Comparison of ENCODE assay signal across 20 cellular contexts in genomic region chr10:103822052-103822716, GRCh38. TPM values are rescaled to one million over a fixed set of nuclear protein-coding genes. Genes with fewer than 3 reads are reported as not detected.
DNase-seq lines count a peak whose midpoint lies in the region; ATAC-seq, FAIRE-seq and TF ChIP-seq lines count a peak whose summit lies in the region.
"Had no signal": no experiment of that assay in that cellular context is flagged by ENCODE, and none has a peak within 500 bp of the region (broad histone marks: within the 10 kb centered on the region; RNA-seq: fewer than 3 reads in every experiment).

No MANE protein-coding gene starts in this region.

- H3K79me2 ChIP-seq in keratinocyte (ENCODE audit: control insufficient read depth, insufficient read depth, low read length) = peaks cover 98% of the 10 kb centered on the region

- H3K4me2 ChIP-seq in keratinocyte (ENCODE audit: control insufficient read depth, extremely low read depth, insufficient read depth, low read depth, low read length) = no peak overlapping the region

- H3K4me1 ChIP-seq in cardiac muscle cell (ENCODE audit: low read depth) (peaks cover 64% of the 10 kb centered on the region), heart left ventricle (peaks cover 0 to 67% (median 38%) of the 10 kb centered on the region in 12 donors), RWPE2 (ENCODE audit: insufficient read depth, poor library complexity, severe bottlenecking) (peaks cover 14% of the 10 kb centered on the region), keratinocyte (ENCODE audit: control insufficient read depth, extremely low read depth, insufficient read depth, low read length) (peaks cover 85% of the 10 kb centered on the region), spleen (peaks cover 0 to 36% (median 23%) of the 10 kb centered on the region in 6 donors)

- H3K9me1 ChIP-seq in keratinocyte (ENCODE audit: control insufficient read depth, extremely low read depth, insufficient read depth, low read length) = peaks cover 19% of the 10 kb centered on the region

- no peak overlapping the region for H3K4me3 ChIP-seq in cardiac muscle cell
- no peak overlapping the region for H3K4me3 ChIP-seq in heart left ventricle
- H3K4me3 ChIP-seq in RWPE2 (ENCODE audit: severe bottlenecking) = no peak overlapping the region
- no peak overlapping the region for H3K4me3 ChIP-seq in keratinocyte (ENCODE audit: control insufficient read depth in 2 of 3, extremely low read depth in 1 of 3, insufficient read depth in 2 of 3, low read depth in 1 of 3, low read length in 3 of 3)
- no peak overlapping the region for H3K4me3 ChIP-seq in spleen

- FAIRE-seq in keratinocyte (lab: Jason Lieb, UNC) = no peak

- H3K36me3 ChIP-seq in cardiac muscle cell = no peaks in the 10 kb centered on the region
- H3K36me3 ChIP-seq in heart left ventricle = no peaks in the 10 kb centered on the region
- H3K36me3 ChIP-seq in RWPE2 (ENCODE audit: low read depth) = peaks cover 21% of the 10 kb centered on the region
- H3K36me3 ChIP-seq in keratinocyte (ENCODE audit: control insufficient read depth in 2 of 2, extremely low read depth in 1 of 2, insufficient read depth in 2 of 2, low read length in 2 of 2) = peaks cover 14 to 35% of the 10 kb centered on the region in 2 experiments
- no peaks in the 10 kb centered on the region for H3K36me3 ChIP-seq in spleen

- H3K9ac ChIP-seq in keratinocyte (ENCODE audit: control insufficient read depth, extremely low read depth, insufficient read depth, low read length) = no peak overlapping the region

- DNase-seq in cardiac muscle cell (ENCODE audit: low read depth in 1 of 2, low spot score in 1 of 2) (no peak), heart left ventricle (no peak), RWPE2 (ENCODE audit: low spot score) (no peak), keratinocyte (ENCODE audit: low read depth, low spot score) (no peak), spleen (peak; percentile 63), NCI-H345 treated with DMSO at 0.1 percent for 48 hours (lab: John Stamatoyannopoulos, UW; ENCODE audit: unreplicated experiment) (no peak), D341Med (ENCODE audit: low spot score) (no peak)
- DNase-seq: 8988T; Caco-2; CD4-positive, alpha-beta T cell; DMS153; GF-D8; GOT3; KBM-7; NCI-H1105; NCI-H1694; NCI-H2081 treated with DMSO at 0.1 percent for 48 hours; NCI-H524; SIG-M5 had no signal

- no peak for ATAC-seq in heart left ventricle
- no peak for ATAC-seq in RWPE2 (ENCODE audit: low read depth)
- ATAC-seq in GM21526 (IDR thresholded peaks at IDR 0.05; ENCODE audit: low FRiP score, unreplicated experiment) = no peak

- no peaks in the 10 kb centered on the region for H3K27me3 ChIP-seq in cardiac muscle cell
- H3K27me3 ChIP-seq in heart left ventricle = no peaks in the 10 kb centered on the region
- no peaks in the 10 kb centered on the region for H3K27me3 ChIP-seq in RWPE2 (ENCODE audit: insufficient read depth, poor library complexity, severe bottlenecking)
- no peaks in the 10 kb centered on the region for H3K27me3 ChIP-seq in keratinocyte (ENCODE audit: control insufficient read depth, extremely low read depth, insufficient read depth, low read length)
- H3K27me3 ChIP-seq in spleen (replicated peaks in 1 of 7) = peaks cover 0 to 15% (median 0%) of the 10 kb centered on the region in 7 donors

- WGBS in heart left ventricle, 4 donors = 88 to 95% (median 91%) methylated on average over 5 of the region's 5 CpGs
- WGBS in spleen, 5 donors = 93 to 95% (median 94%) methylated on average over 5 of the region's 5 CpGs

- dilution Hi-C loops in keratinocyte (cut with MboI; ENCODE audit: extremely low pct_ligation_motif_present, low sequenced_read_pairs) = no loop called here

- intact Hi-C loops in heart left ventricle (cut with DNase I) (loop anchor here in 1 of 10 donors (5.0 kb wide), 1 partner anchor 45 kb away; no protein-coding TSS in a partner anchor), spleen (cut with DNase I; ENCODE audit: low total_unique reads) (no loop called here)

- H4K20me1 ChIP-seq in keratinocyte (ENCODE audit: control insufficient read depth, extremely low read depth, insufficient read depth, low read length) = peaks cover 32% of the 10 kb centered on the region

- H3K9me3 ChIP-seq in cardiac muscle cell (ENCODE audit: low read depth) (no peaks in the 10 kb centered on the region), heart left ventricle (no peaks in the 10 kb centered on the region), RWPE2 (ENCODE audit: severe bottlenecking) (no peaks in the 10 kb centered on the region), keratinocyte (ENCODE audit: control insufficient read depth, low read depth, low read length) (no peaks in the 10 kb centered on the region), spleen (no peaks in the 10 kb centered on the region)
- H3K9me3 ChIP-seq: Caco-2 had no signal

- TF ChIP-seq CTCF in cardiac muscle cell (IDR thresholded peaks at IDR 0.05; ENCODE audit: low read depth, low read length) = no peak
- no peak for TF ChIP-seq CTCF in heart left ventricle (IDR thresholded peaks at IDR 0.05)
- TF ChIP-seq CTCF in RWPE2 (IDR thresholded peaks at IDR 0.05; ENCODE audit: poor library complexity, severe bottlenecking) = no peak
- no peak for TF ChIP-seq CTCF in keratinocyte (optimal IDR thresholded peaks at IDR 0.05 in 1 of 3, IDR thresholded peaks at IDR 0.05 in 1 of 3, conservative IDR thresholded peaks at IDR 0.05 in 1 of 3; ENCODE audit: extremely low read depth in 1 of 3, insufficient read depth in 2 of 3, low read length in 3 of 3)
- TF ChIP-seq CTCF in spleen (IDR thresholded peaks at IDR 0.05 in 8 of 11, conservative IDR thresholded peaks at IDR 0.05 in 3 of 11) = no peak

- TF ChIP-seq POLR2A in heart left ventricle (IDR thresholded peaks at IDR 0.05) (no peak), spleen (IDR thresholded peaks at IDR 0.05) (no peak)

- H2AFZ ChIP-seq in keratinocyte (ENCODE audit: control insufficient read depth, low read length) = no peak overlapping the region

- H3K27ac ChIP-seq in cardiac muscle cell (peak overlapping the region; percentile 35), heart left ventricle (no peak overlapping the region), RWPE2 (ENCODE audit: poor library complexity, severe bottlenecking) (peak overlapping the region; percentile 30), keratinocyte (ENCODE audit: control insufficient read depth, insufficient read depth, low read length) (peak overlapping the region; percentile 21), spleen (no peak overlapping the region)

RNA-seq across cellular contexts. Expression of gene SH3PXD2A, which starts 33.2 kb away (rescaled TPM):
- total RNA-seq in cardiac muscle cell (36.5 and 75.9 TPM in 2 replicates), heart left ventricle (10 to 100 TPM; 21.8 to 43.4 (median 31.9) TPM), spleen (10 to 100 TPM; 27.9 to 50.0 (median 38.8) TPM)
- polyA plus RNA-seq in cardiac muscle cell (32.2 and 48.1 TPM in 2 replicates), heart left ventricle (10 to 100 TPM; 11.8 to 16.6 TPM), keratinocyte (31.0 to 56.6 TPM (median 33.9 TPM) in 3 replicates), spleen (1 to 10 TPM; 2.6 to 8.1 (median 4.4) TPM)
- polyA plus RNA-seq in keratinocyte (2011; ENCODE audit: low read depth) = 22.4 TPM
- 32.2 and 35.6 TPM in 2 replicates for polyA plus RNA-seq in keratinocyte (2011; cell fraction: cytosol; rRNA removed)
- polyA plus RNA-seq in keratinocyte (2011; cell fraction: nucleus; rRNA removed) = 116 and 136 TPM in 2 replicates
- polyA plus RNA-seq in keratinocyte (2012; ENCODE audit: low replicate concordance) = 46.1 and 73.7 TPM in 2 replicates
- 46.4 to 127 TPM (median 59.1 TPM) in 3 replicates for polyA minus RNA-seq in keratinocyte
- 63.7 TPM for polyA minus RNA-seq in keratinocyte (2011; cell fraction: cytosol; rRNA and poly(A)+ RNA removed)
- 88.9 and 140 TPM in 2 replicates for polyA minus RNA-seq in keratinocyte (2011; cell fraction: nucleus; rRNA and poly(A)+ RNA removed)

Comparison
In these comparisons a context has a peak if more than half of its experiments do, and no peak if none do; other contexts are left out.
1. H3K27ac ChIP-seq: peak in cardiac muscle cell (single experiment), RWPE2 (single experiment) and keratinocyte (single experiment); none in heart left ventricle (0 of 12) and spleen (0 of 8).